Comparison of ENCODE assay signal across 7 cellular contexts in the genomic region with DNA sequence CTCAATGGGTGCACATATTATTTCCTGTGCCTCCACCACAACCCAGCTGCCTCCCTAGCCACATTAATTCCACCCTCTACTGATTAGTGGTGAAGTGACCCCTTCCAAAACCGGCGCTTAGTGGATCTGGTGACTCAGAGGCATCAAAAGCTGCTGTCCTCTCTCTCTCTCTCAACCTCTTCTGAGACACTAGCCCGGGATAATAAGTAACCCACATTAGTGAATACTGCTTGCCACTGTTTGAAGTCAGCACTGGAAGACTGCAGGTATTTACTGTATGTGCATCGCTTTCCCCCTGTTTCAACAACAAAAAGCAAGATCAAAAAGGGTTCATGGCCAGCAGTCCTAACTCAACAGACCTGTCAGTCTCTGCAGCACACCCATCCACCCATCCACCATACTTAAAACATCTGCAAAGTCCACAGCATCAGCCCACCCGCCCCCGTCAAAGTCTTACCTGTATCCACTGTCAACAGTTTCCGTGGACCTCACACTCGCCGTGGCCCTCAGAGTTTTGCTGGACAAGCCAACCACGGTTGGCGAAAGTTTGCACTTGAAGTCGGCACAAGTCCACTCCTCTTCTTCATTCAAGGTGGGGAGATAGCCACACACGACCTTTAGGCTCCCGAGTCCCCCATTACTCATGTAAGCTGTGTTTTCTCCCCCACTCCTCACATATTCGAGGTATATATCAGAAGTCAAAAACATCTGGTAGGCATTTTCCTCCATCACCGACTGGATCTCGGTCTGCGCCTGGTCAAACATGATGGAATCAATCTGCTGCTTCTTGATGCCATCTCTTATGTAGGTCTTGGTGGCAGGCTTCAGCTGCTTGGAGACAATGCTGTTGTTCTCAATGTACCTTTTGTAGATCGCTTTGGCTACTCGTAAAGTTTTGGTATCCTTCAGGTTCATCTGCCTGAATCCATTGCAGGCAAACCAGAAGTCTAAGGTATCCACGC. TPM values are rescaled to one million over a fixed set of nuclear protein-coding genes. Genes with fewer than 3 reads are reported as not detected.
DNase-seq lines count a peak whose midpoint lies in the region; ATAC-seq and FAIRE-seq lines count a peak whose summit lies in the region.

No MANE protein-coding gene starts in this region.

- peaks cover 11% of the 10 kb centered on the region for H3K4me1 Mint-ChIP-seq in stimulated activated naive CD8-positive, alpha-beta T cell treated with anti-CD3 and anti-CD28 coated beads, Interleukin-15, amount 100 ng/mL, for 72 hours

- DNase-seq in HCEC 1CT (peak; percentile 8), T-helper 9 cell (peak; percentile 19), glomerular visceral epithelial cell (ENCODE audit: extremely low spot score) (peak; percentile 91), Ammon's horn (ENCODE audit: low spot score) (no peak), frontal cortex (ENCODE audit: low spot score in 2 of 2) (no peak)
- peak; percentile 33 to 47 for DNase-seq in stimulated activated naive CD8-positive, alpha-beta T cell treated with anti-CD3 and anti-CD28 coated beads, Interleukin-15, amount 100 ng/mL, for 72 hours
- DNase-seq in stimulated activated CD4-positive, alpha-beta T cell treated with anti-CD3 and anti-CD28 coated beads, Interleukin-12 subunit alpha, Interleukin-12 subunit beta, amount 100 ng/mL, for 4 hours, result no peak

- no peak for FAIRE-seq in frontal cortex (lab: Jason Lieb, UNC)

- ATAC-seq in stimulated activated naive CD8-positive, alpha-beta T cell treated with anti-CD3 and anti-CD28 coated beads, Interleukin-15, amount 100 ng/mL, for 72 hours, result no peak

- H3K27ac Mint-ChIP-seq in stimulated activated naive CD8-positive, alpha-beta T cell treated with anti-CD3 and anti-CD28 coated beads, Interleukin-15, amount 100 ng/mL, for 72 hours, result no peak overlapping the region

- no peak overlapping the region for H3K4me3 Mint-ChIP-seq in stimulated activated naive CD8-positive, alpha-beta T cell treated with anti-CD3 and anti-CD28 coated beads, Interleukin-15, amount 100 ng/mL, for 72 hours

- no peaks in the 10 kb centered on the region for H3K9me3 Mint-ChIP-seq in stimulated activated naive CD8-positive, alpha-beta T cell treated with anti-CD3 and anti-CD28 coated beads, Interleukin-15, amount 100 ng/mL, for 72 hours

- no peaks in the 10 kb centered on the region for H3K27me3 Mint-ChIP-seq in stimulated activated naive CD8-positive, alpha-beta T cell treated with anti-CD3 and anti-CD28 coated beads, Interleukin-15, amount 100 ng/mL, for 72 hours

RNA-seq across cellular contexts. Expression of a gene that starts 3.8 kb away (rescaled TPM):
- total RNA-seq in frontal cortex, result 39.5 TPM

Comparison
In these comparisons a context has a peak if more than half of its experiments do, and no peak if none do; other contexts are left out.
1. DNase-seq: peak in HCEC 1CT (single experiment), T-helper 9 cell (single experiment), glomerular visceral epithelial cell (single experiment) and stimulated activated naive CD8-positive, alpha-beta T cell treated with anti-CD3 and anti-CD28 coated beads, Interleukin-15, amount 100 ng/mL, for 72 hours (2 of 2); none in Ammon's horn (single experiment), frontal cortex (0 of 2) and stimulated activated CD4-positive, alpha-beta T cell treated with anti-CD3 and anti-CD28 coated beads, Interleukin-12 subunit alpha, Interleukin-12 subunit beta, amount 100 ng/mL, for 4 hours (single experiment).